10 cellular contexts compared by ENCODE assay signal in the genomic region with DNA sequence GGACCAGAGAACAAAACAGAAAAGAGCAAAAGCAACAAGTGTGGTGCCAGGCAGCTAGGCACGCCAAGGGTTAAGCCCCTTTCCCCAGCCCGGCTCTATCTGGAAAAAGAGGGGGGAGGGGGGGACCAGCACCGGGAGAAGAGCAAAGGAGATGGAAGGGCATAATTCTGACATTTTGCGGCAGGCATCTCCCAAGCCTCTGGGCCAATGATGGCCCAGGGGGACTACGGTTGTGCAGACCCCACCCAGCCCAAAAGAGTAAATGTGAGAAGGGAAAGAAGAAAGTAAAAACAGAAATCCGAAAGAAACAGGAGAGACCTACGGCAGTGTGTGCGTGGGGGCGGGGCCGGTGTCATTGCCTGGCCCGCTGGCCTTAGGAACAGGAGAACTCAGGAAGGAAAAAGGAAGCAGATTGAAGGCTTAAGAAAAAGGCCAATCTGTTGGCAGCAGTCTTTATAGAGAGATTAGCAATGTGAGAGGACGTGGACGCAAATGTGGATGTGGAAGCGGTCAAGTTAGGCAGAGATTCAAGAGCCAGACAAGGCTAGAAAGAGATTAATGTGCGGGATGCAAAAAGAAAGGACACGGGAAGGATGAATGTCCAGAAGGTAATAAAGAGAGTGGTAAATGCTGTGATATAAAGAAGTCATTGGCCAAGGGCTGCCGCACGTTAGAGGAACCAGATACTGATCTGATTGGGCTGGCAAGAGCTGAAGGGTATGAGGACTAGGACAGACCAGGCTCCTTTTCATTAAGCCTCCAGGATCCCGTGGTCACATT. TPM values are rescaled to one million over a fixed set of nuclear protein-coding genes. Genes with fewer than 3 reads are reported as not detected.
DNase-seq lines count a peak whose midpoint lies in the region; ATAC-seq, FAIRE-seq and TF ChIP-seq lines count a peak whose summit lies in the region.
"Had no signal": no experiment of that assay in that cellular context is flagged by ENCODE, and none has a peak within 500 bp of the region (broad histone marks: within the 10 kb centered on the region; RNA-seq: fewer than 3 reads in every experiment).

No MANE protein-coding gene starts in this region.

- H2AFZ ChIP-seq in smooth muscle cell (ENCODE audit: low read depth): peak overlapping the region; percentile 26

- H3K4me1 ChIP-seq in kidney (ENCODE audit: control insufficient read depth in 1 of 2, insufficient read depth in 1 of 2, low read depth in 1 of 2, low read length in 2 of 2): peaks cover 0 to 5% of the 10 kb centered on the region in 2 donors
- peaks cover 5% of the 10 kb centered on the region for H3K4me1 ChIP-seq in smooth muscle cell (ENCODE audit: low read depth)

- peak overlapping the region; percentile 84 for H3K4me2 ChIP-seq in smooth muscle cell

- no peaks in the 10 kb centered on the region for H3K9me3 ChIP-seq in kidney (ENCODE audit: control insufficient read depth in 1 of 2, low read length in 2 of 2)
- H3K9me3 ChIP-seq in smooth muscle cell (replicated peaks; ENCODE audit: low read depth): no peaks in the 10 kb centered on the region

- peaks cover 5% of the 10 kb centered on the region for H3K27me3 Mint-ChIP-seq in activated CD4-positive, alpha-beta memory T cell treated with anti-CD3 and anti-CD28 coated beads, Interleukin-2, amount 10 ng/mL, durations not matched to agents 7 days and 5 days

- no peak overlapping the region for H3K4me3 Mint-ChIP-seq in activated CD4-positive, alpha-beta memory T cell treated with anti-CD3 and anti-CD28 coated beads, Interleukin-2, amount 10 ng/mL, durations not matched to agents 7 days and 5 days
- H3K4me3 Mint-ChIP-seq: activated T-cell treated with anti-CD3 and anti-CD28 coated beads, Interleukin-2, amount 50 U/mL, for 72 hours; IgD-negative memory B cell had no signal

- peak; percentile 9 for DNase-seq in HT-29 (ENCODE audit: low spot score)
- DNase-seq in coronary artery (ENCODE audit: low spot score): no peak
- DNase-seq in kidney: no peak
- DNase-seq in smooth muscle cell (lab: John Stamatoyannopoulos, UW; ENCODE audit: unreplicated experiment): no peak
- DNase-seq in cerebellum (ENCODE audit: low spot score): no peak
- DNase-seq in activated CD4-positive, alpha-beta memory T cell treated with anti-CD3 and anti-CD28 coated beads, Interleukin-2, amount 10 ng/mL, durations not matched to agents 7 days and 5 days: no peak

- CTCF ChIA-PET in activated CD4-positive, alpha-beta memory T cell treated with anti-CD3 and anti-CD28 coated beads, Interleukin-2, amount 10 ng/mL, durations not matched to agents 7 days and 5 days (lab: Charles Lee): no interaction called here

- no peaks in the 10 kb centered on the region for H3K27me3 ChIP-seq in smooth muscle cell (ENCODE audit: low read depth)

- H3K36me3 Mint-ChIP-seq in activated CD4-positive, alpha-beta memory T cell treated with anti-CD3 and anti-CD28 coated beads, Interleukin-2, amount 10 ng/mL, durations not matched to agents 7 days and 5 days (ENCODE audit: low read depth): no peaks in the 10 kb centered on the region
- H3K36me3 Mint-ChIP-seq: IgD-negative memory B cell had no signal

- H3K27ac ChIP-seq in coronary artery (no peak overlapping the region), kidney (ENCODE audit: low read depth in 2 of 2, low read length in 2 of 2) (no peak overlapping the region), smooth muscle cell (ENCODE audit: low read depth) (peak overlapping the region; percentile 23)

- no peak overlapping the region for H3K27ac Mint-ChIP-seq in activated CD4-positive, alpha-beta memory T cell treated with anti-CD3 and anti-CD28 coated beads, Interleukin-2, amount 10 ng/mL, durations not matched to agents 7 days and 5 days
- H3K27ac Mint-ChIP-seq: activated T-cell treated with anti-CD3 and anti-CD28 coated beads, Interleukin-2, amount 50 U/mL, for 72 hours; IgD-negative memory B cell had no signal

- H4K20me1 ChIP-seq in smooth muscle cell (ENCODE audit: low read depth): no peaks in the 10 kb centered on the region

- H3K79me2 ChIP-seq in smooth muscle cell (ENCODE audit: low read depth): no peaks in the 10 kb centered on the region

- TF ChIP-seq CTCF in coronary artery (IDR thresholded peaks at IDR 0.05) (no peak), kidney (IDR thresholded peaks at IDR 0.05; ENCODE audit: borderline replicate concordance, extremely low read depth, insufficient read depth) (no peak), smooth muscle cell (IDR thresholded peaks at IDR 0.05; ENCODE audit: borderline replicate concordance, insufficient read depth, poor library complexity, severe bottlenecking) (no peak)

- no peaks in the 10 kb centered on the region for H3K4me1 Mint-ChIP-seq in activated CD4-positive, alpha-beta memory T cell treated with anti-CD3 and anti-CD28 coated beads, Interleukin-2, amount 10 ng/mL, durations not matched to agents 7 days and 5 days
- H3K4me1 Mint-ChIP-seq: IgD-negative memory B cell had no signal

- no peak for FAIRE-seq in kidney (lab: Jason Lieb, UNC)

- H3K36me3 ChIP-seq in kidney (ENCODE audit: control insufficient read depth in 1 of 2, insufficient read depth in 2 of 2, low read length in 2 of 2) (no peaks in the 10 kb centered on the region), smooth muscle cell (ENCODE audit: low read depth) (no peaks in the 10 kb centered on the region)

- intact Hi-C loops in kidney (cut with DNase I): no loop called here

- H3K9ac ChIP-seq in kidney (ENCODE audit: low read length in 2 of 2) (no peak overlapping the region), smooth muscle cell (ENCODE audit: low read depth) (no peak overlapping the region)

- H3K9me3 Mint-ChIP-seq in activated CD4-positive, alpha-beta memory T cell treated with anti-CD3 and anti-CD28 coated beads, Interleukin-2, amount 10 ng/mL, durations not matched to agents 7 days and 5 days: peaks cover 2% of the 10 kb centered on the region

- 30% methylated on average over 19 of the region's 19 CpGs for WGBS in smooth muscle cell (ENCODE audit: low lambda C conversion rate)

- no peaks in the 10 kb centered on the region for H3F3A ChIP-seq in smooth muscle cell (ENCODE audit: low read depth)

- POLR2A ChIA-PET in activated CD4-positive, alpha-beta memory T cell treated with anti-CD3 and anti-CD28 coated beads, Interleukin-2, amount 10 ng/mL, durations not matched to agents 7 days and 5 days (lab: Charles Lee): no interaction called here

- ATAC-seq in GM18873 (IDR thresholded peaks at IDR 0.05; ENCODE audit: low FRiP score, unreplicated experiment): no peak
- no peak for ATAC-seq in HG03521 (IDR thresholded peaks at IDR 0.05; ENCODE audit: unreplicated experiment)

- H3K4me3 ChIP-seq in coronary artery (peak overlapping the region; percentile 64), kidney (ENCODE audit: low read length in 2 of 2) (peak overlapping the region; percentile 57 to 59), smooth muscle cell (peak overlapping the region; percentile 45)

RNA-seq across cellular contexts. Expression of gene DHRS2, which starts 59.2 kb away (rescaled TPM):
- 14.0 and 14.7 TPM in 2 replicates for total RNA-seq in HT-29 (2014; rRNA removed; shearing (Covaris generic))
- total RNA-seq in kidney (0.31 TPM), smooth muscle cell (0.36 and 3.7 TPM in 2 replicates), cerebellum (0.27 TPM)
- polyA plus RNA-seq in kidney (ENCODE audit: insufficient read depth, low read depth, low replicate concordance) (2.4 TPM), smooth muscle cell (1.4 and 3.9 TPM in 2 replicates)
- total RNA-seq in activated CD4-positive, alpha-beta memory T cell treated with anti-CD3 and anti-CD28 coated beads, Interleukin-2, amount 10 ng/mL, durations not matched to agents 7 days and 5 days: 1 to 10 TPM; 1.1 to 1.5 TPM
- polyA plus RNA-seq: IgD-negative memory B cell had no signal
